Comparison of ENCODE assay signal across 17 cellular contexts in the genomic region with DNA sequence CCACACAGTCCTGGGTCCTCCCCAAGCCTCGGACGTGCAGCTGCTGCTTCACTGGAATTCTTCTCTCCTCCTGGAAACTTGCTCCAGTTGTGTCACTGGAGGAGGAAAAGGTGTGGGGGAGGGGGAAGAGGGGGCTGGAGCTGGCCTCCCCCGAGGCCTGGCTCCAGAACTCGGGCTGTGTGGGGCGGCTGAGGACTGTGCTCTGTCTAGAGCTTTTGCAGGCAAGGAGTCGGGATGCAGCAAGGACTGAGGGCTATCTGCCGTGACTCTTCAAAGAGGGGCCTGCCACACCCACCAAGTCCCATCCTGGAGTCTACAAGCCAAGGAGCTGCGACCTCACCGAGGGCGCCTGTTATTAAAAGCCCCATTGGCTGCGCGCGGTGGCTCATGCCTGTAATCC.
"Had no signal": no experiment of that assay in that cellular context is flagged by ENCODE, and none has a peak within 500 bp of the region (broad histone marks: within the 10 kb centered on the region; RNA-seq: fewer than 3 reads in every experiment).

No MANE protein-coding gene starts in this region.

- ATAC-seq: activated naive CD8-positive, alpha-beta T cell treated with anti-CD3 and anti-CD28 coated beads, Interleukin-2, amount 50 U/mL, for 24 hours; effector memory CD8-positive, alpha-beta T cell; left colon; naive thymus-derived CD4-positive, alpha-beta T cell; stimulated activated naive CD8-positive, alpha-beta T cell treated with anti-CD3 and anti-CD28 coated beads, Interleukin-15, Interleukin-2, amounts not matched to agents 100 U/mL and 50 U/mL, for 24 hours; T-helper 17 cell had no signal

- H3K27me3 ChIP-seq: ascending aorta, breast epithelium, neutrophil, transverse colon had no signal

- H3K9me3 ChIP-seq: neutrophil had no signal

- H3K27ac ChIP-seq: ascending aorta, breast epithelium, epithelial cell of prostate, neutrophil, transverse colon had no signal

- H3K36me3 ChIP-seq: ascending aorta, breast epithelium, neutrophil, transverse colon had no signal

- DNase-seq: activated B cell treated with CpG ODN at 0.5 μM for 24 hours; activated CD8-positive, alpha-beta memory T cell treated with anti-CD3 and anti-CD28 coated beads, Interleukin-2, amount 50 U/mL, for 48 hours; activated naive CD4-positive, alpha-beta T cell; activated naive CD8-positive, alpha-beta T cell treated with anti-CD3 and anti-CD28 coated beads, Interleukin-2, amount 50 U/mL, for 24 hours; cerebellar nuclear complex; dermis blood vessel endothelial cell; effector memory CD8-positive, alpha-beta T cell; small intestine; stimulated activated naive CD8-positive, alpha-beta T cell treated with anti-CD3 and anti-CD28 coated beads, Interleukin-15, Interleukin-2, amounts not matched to agents 100 U/mL and 50 U/mL, for 24 hours; T-helper 17 cell; transverse colon had no signal

- H3K4me3 ChIP-seq: ascending aorta, breast epithelium, transverse colon had no signal

- H3K4me1 ChIP-seq: ascending aorta, breast epithelium, transverse colon had no signal
